Comparison of ENCODE assay signal across 1 cellular context in the genomic region with DNA sequence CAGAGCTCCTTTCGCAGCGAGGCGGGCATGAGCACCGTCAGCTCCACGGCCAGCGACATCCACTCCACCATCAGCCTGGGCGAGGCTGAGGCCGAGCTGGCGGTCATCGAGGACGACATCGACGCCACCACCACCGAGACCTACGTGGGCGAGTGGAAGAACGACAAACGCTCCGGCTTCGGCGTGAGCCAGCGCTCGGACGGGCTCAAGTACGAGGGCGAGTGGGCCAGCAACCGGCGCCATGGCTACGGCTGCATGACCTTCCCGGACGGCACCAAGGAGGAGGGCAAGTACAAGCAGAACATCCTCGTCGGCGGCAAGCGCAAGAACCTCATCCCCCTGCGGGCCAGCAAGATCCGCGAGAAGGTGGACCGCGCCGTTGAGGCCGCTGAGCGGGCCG.
TF ChIP-seq lines count a peak whose summit lies in the region.

No MANE protein-coding gene starts in this region.

TF ChIP-seq in IMR-90, 13 proteins besides CTCF, POLR2A, EP300 and RAD21 (continued from another document):
- TF ChIP-seq BHLHE40 (IDR thresholded peaks at IDR 0.05; ENCODE audit: low read depth, low read length): no peak
- TF ChIP-seq SMC3 (IDR thresholded peaks at IDR 0.05; ENCODE audit: low read depth, low read length): no peak
- no peak for TF ChIP-seq NFE2L2 (IDR thresholded peaks at IDR 0.05; ENCODE audit: low read depth, low read length)
- TF ChIP-seq RFX5 (IDR thresholded peaks at IDR 0.05; ENCODE audit: low read depth, low read length): no peak
- no peak for TF ChIP-seq MAFK (IDR thresholded peaks at IDR 0.05; ENCODE audit: low read depth, low read length)
- no peak for TF ChIP-seq FOS (IDR thresholded peaks at IDR 0.05; ENCODE audit: low read depth, low read length)
- no peak for TF ChIP-seq MAZ (IDR thresholded peaks at IDR 0.05; ENCODE audit: borderline replicate concordance, low read depth, low read length)
- no peak for TF ChIP-seq MXI1 (IDR thresholded peaks at IDR 0.05; ENCODE audit: borderline replicate concordance, low read depth, low read length)
- TF ChIP-seq RCOR1 (IDR thresholded peaks at IDR 0.05; ENCODE audit: insufficient replicate concordance, low read length): no peak
TF ChIP-seq in IMR-90: peak in this region for 0.
